Comparison of ENCODE assay signal across 18 cellular contexts in the genomic region with DNA sequence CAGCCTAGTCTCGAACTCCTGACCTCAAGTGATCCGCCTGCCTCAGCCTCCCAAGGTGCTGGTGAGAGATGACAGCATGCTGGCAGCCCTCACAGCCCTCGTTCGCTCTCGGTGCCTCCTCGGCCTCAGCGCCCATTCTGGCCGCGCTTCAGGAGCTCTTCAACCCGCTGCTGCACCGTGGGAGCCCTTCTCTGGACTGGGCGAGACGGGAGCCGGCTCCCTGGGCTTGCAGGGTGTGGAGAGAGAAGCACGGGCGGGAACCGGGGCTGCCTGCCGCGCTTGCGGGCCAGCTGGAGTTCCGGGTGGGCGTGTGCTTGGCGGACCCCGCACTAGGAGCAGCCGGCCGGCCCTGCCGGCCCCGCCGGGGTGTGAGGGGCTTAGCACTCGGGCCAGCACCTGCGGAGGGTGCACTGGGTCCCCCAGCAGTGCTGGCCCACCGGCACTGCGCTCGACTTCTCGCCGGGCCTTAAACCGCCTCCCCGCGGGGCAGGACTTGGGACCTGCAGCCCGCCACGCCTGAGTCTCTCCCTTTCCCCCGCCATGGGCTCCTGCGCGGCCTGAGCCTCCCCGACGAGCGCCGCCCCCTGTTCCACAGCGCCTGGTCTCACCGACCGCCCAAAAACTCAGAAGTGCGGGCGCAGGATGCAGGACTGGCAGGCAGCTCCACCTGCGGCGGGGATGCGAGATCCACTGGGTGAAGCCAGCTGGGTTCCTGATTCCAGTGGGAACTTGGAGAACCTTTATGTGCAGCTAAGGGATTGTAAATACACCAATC. TPM values are rescaled to one million over a fixed set of nuclear protein-coding genes. Genes with fewer than 3 reads are reported as not detected.
DNase-seq lines count a peak whose midpoint lies in the region; ATAC-seq and TF ChIP-seq lines count a peak whose summit lies in the region.
"Had no signal": no experiment of that assay in that cellular context is flagged by ENCODE, and none has a peak within 500 bp of the region (broad histone marks: within the 10 kb centered on the region; RNA-seq: fewer than 3 reads in every experiment).

No MANE protein-coding gene starts in this region.

- DNase-seq in activated T-cell treated with anti-CD3 and anti-CD28 coated beads, Interleukin-2, amount 50 U/mL, for 24 hours = no peak
- DNase-seq in activated T-cell treated with anti-CD3 and anti-CD28 coated beads for 4 hours (no peak), left lung (no peak), suprapubic skin (ENCODE audit: low spot score in 2 of 2) (no peak), cerebellum (ENCODE audit: low spot score) (no peak), NCI-H526 (lab: John Stamatoyannopoulos, UW) (no peak)
- DNase-seq in activated naive CD8-positive, alpha-beta T cell treated with anti-CD3 and anti-CD28 coated beads for 36 hours = no peak
- DNase-seq: glutamatergic neuron, GOT3, Karpas-422, NCI-H1105 treated with DMSO at 0.1 percent for 48 hours, NCI-H524 treated with DMSO at 0.1 percent for 48 hours, SHP77 had no signal

- H3K27me3 ChIP-seq in left lung (no peaks in the 10 kb centered on the region), suprapubic skin (no peaks in the 10 kb centered on the region)
- H3K27me3 ChIP-seq: thyroid gland had no signal

- H3K27ac ChIP-seq in left lung (no peak overlapping the region), suprapubic skin (no peak overlapping the region)
- H3K27ac ChIP-seq: thyroid gland had no signal

- TF ChIP-seq CTCF in left lung (IDR thresholded peaks at IDR 0.05) (no peak), suprapubic skin (IDR thresholded peaks at IDR 0.05) (no peak)

- ATAC-seq in left lung (peak; percentile 52), HG03342 (IDR thresholded peaks at IDR 0.05; ENCODE audit: unreplicated experiment) (no peak)
- ATAC-seq: activated CD4-positive, CD25-positive, alpha-beta regulatory T cell treated with anti-CD3 and anti-CD28 coated beads, Interleukin-2, amount 50 U/mL, for 24 hours; activated naive CD4-positive, alpha-beta T cell treated with anti-CD3 and anti-CD28 coated beads, Interleukin-2, amount 50 U/mL, for 72 hours; esophagus mucosa had no signal

- H3K4me3 ChIP-seq in left lung (no peak overlapping the region), suprapubic skin (peak overlapping the region; percentile 22)
- H3K4me3 ChIP-seq: thyroid gland had no signal

- H3K27ac Mint-ChIP-seq in activated T-cell treated with anti-CD3 and anti-CD28 coated beads, Interleukin-2, amount 50 U/mL, for 24 hours = no peak overlapping the region
- no peak overlapping the region for H3K27ac Mint-ChIP-seq in activated naive CD8-positive, alpha-beta T cell treated with anti-CD3 and anti-CD28 coated beads for 36 hours
- H3K27ac Mint-ChIP-seq: activated naive CD4-positive, alpha-beta T cell treated with anti-CD3 and anti-CD28 coated beads, Interleukin-2, amount 50 U/mL, for 72 hours had no signal

- H3K9me3 ChIP-seq in left lung = no peaks in the 10 kb centered on the region
- no peaks in the 10 kb centered on the region for H3K9me3 ChIP-seq in suprapubic skin
- H3K9me3 ChIP-seq: thyroid gland had no signal

- H3K4me1 ChIP-seq in left lung (no peaks in the 10 kb centered on the region), suprapubic skin (no peaks in the 10 kb centered on the region)
- H3K4me1 ChIP-seq: thyroid gland had no signal

- no peaks in the 10 kb centered on the region for H3K36me3 ChIP-seq in left lung
- no peaks in the 10 kb centered on the region for H3K36me3 ChIP-seq in suprapubic skin
- H3K36me3 ChIP-seq: thyroid gland had no signal

- H3K36me3 Mint-ChIP-seq in activated T-cell treated with anti-CD3 and anti-CD28 coated beads, Interleukin-2, amount 50 U/mL, for 24 hours (ENCODE audit: low read depth) = no peaks in the 10 kb centered on the region
- H3K36me3 Mint-ChIP-seq in activated naive CD8-positive, alpha-beta T cell treated with anti-CD3 and anti-CD28 coated beads for 36 hours = no peaks in the 10 kb centered on the region

- no peaks in the 10 kb centered on the region for H3K9me3 Mint-ChIP-seq in activated T-cell treated with anti-CD3 and anti-CD28 coated beads, Interleukin-2, amount 50 U/mL, for 24 hours
- no peaks in the 10 kb centered on the region for H3K9me3 Mint-ChIP-seq in activated naive CD8-positive, alpha-beta T cell treated with anti-CD3 and anti-CD28 coated beads for 36 hours
- H3K9me3 Mint-ChIP-seq: activated naive CD4-positive, alpha-beta T cell treated with anti-CD3 and anti-CD28 coated beads, Interleukin-2, amount 50 U/mL, for 72 hours had no signal

- TF ChIP-seq EP300 in suprapubic skin (IDR thresholded peaks at IDR 0.05) = no peak

- intact Hi-C loops in left lung (cut with DNase I) = no loop called here

- peaks cover 13% of the 10 kb centered on the region for H3K4me1 Mint-ChIP-seq in activated T-cell treated with anti-CD3 and anti-CD28 coated beads, Interleukin-2, amount 50 U/mL, for 24 hours (ENCODE audit: low read depth)
- H3K4me1 Mint-ChIP-seq in activated naive CD8-positive, alpha-beta T cell treated with anti-CD3 and anti-CD28 coated beads for 36 hours = no peaks in the 10 kb centered on the region

- 95% methylated on average over 7 of the region's 56 CpGs for WGBS in suprapubic skin

- no peak for TF ChIP-seq POLR2A in suprapubic skin (IDR thresholded peaks at IDR 0.05)

- H3K4me3 Mint-ChIP-seq in activated T-cell treated with anti-CD3 and anti-CD28 coated beads, Interleukin-2, amount 50 U/mL, for 24 hours = peak overlapping the region; percentile 46
- H3K4me3 Mint-ChIP-seq in activated naive CD8-positive, alpha-beta T cell treated with anti-CD3 and anti-CD28 coated beads for 36 hours = peak overlapping the region; percentile 56

- H3K27me3 Mint-ChIP-seq in activated T-cell treated with anti-CD3 and anti-CD28 coated beads, Interleukin-2, amount 50 U/mL, for 24 hours = no peaks in the 10 kb centered on the region
- no peaks in the 10 kb centered on the region for H3K27me3 Mint-ChIP-seq in activated naive CD8-positive, alpha-beta T cell treated with anti-CD3 and anti-CD28 coated beads for 36 hours

RNA-seq across cellular contexts. Expression of gene RANBP9, which starts 31.5 kb away (rescaled TPM):
- total RNA-seq in activated naive CD8-positive, alpha-beta T cell treated with anti-CD3 and anti-CD28 coated beads for 36 hours = 10 to 100 TPM; 54.9 to 56.5 TPM
- total RNA-seq in left lung (10 to 100 TPM; 34.9 to 38.2 TPM), suprapubic skin (10 to 100 TPM; 35.8 to 64.7 (median 50.4) TPM), cerebellum (46.8 TPM)
